ENCODE assay signal across 16 cellular contexts in genomic region chr20:61369731-61370520, GRCh38.
DNase-seq lines count a peak whose midpoint lies in the region; ATAC-seq, FAIRE-seq and TF ChIP-seq lines count a peak whose summit lies in the region.
"Had no signal": no experiment of that assay in that cellular context is flagged by ENCODE, and none has a peak within 500 bp of the region (broad histone marks: within the 10 kb centered on the region; RNA-seq: fewer than 3 reads in every experiment).

No MANE protein-coding gene starts in this region.

- intact Hi-C loops in aorta (cut with DNase I), result no loop called here

- no peaks in the 10 kb centered on the region for H3K23me2 ChIP-seq in H1 (ENCODE audit: low read depth, low read length)

- H4K91ac ChIP-seq in H1 (replicated peaks; ENCODE audit: insufficient read length, low read length), result no peak overlapping the region

- ATAC-seq in aorta (ENCODE audit: low FRiP score) (peak; percentile 23), T-cell (replicated peaks in 1 of 4) (no peak)

- peaks cover 0 to 6% (median under 1%) of the 10 kb centered on the region in 4 experiments; a peak in 1 of 7 replicates for H3K4me1 ChIP-seq in H1 (replicated peaks in 1 of 4; ENCODE audit: control insufficient read depth in 3 of 4, insufficient read depth in 4 of 4, low read length in 3 of 4)
- peaks cover 25% of the 10 kb centered on the region for H3K4me1 ChIP-seq in neural progenitor cell
- H3K4me1 ChIP-seq in aorta (ENCODE audit: control insufficient read depth in 1 of 2, insufficient read depth in 2 of 2, low read length in 2 of 2), result no peaks in the 10 kb centered on the region

- H3K36me3 Mint-ChIP-seq in neural progenitor cell, result peaks cover 15% of the 10 kb centered on the region
- H3K36me3 Mint-ChIP-seq in T-cell, result no peaks in the 10 kb centered on the region
- H3K36me3 Mint-ChIP-seq: CD4-positive, alpha-beta memory T cell had no signal

- no peak overlapping the region; the same call in 1 of the 2 replicates for H3K18ac ChIP-seq in H1 (ENCODE audit: extremely low read depth, low read length)

- H3K4me2 ChIP-seq in H1 (ENCODE audit: insufficient read depth in 1 of 2, low read depth in 2 of 2, low read length in 2 of 2) (no peak overlapping the region), neural progenitor cell (peak overlapping the region; percentile 58)

- H3K9me3 ChIP-seq in H1 (ENCODE audit: insufficient read depth in 2 of 2, low read depth in 1 of 2, low read length in 1 of 2) (peaks cover 0 to 5% of the 10 kb centered on the region in 2 experiments; a peak in 2 of 4 replicates), neural progenitor cell (ENCODE audit: low read depth) (no peaks in the 10 kb centered on the region), aorta (ENCODE audit: control insufficient read depth, low read length) (peaks cover 1% of the 10 kb centered on the region)
- H3K9me3 ChIP-seq: MG63 had no signal

- H3K36me3 ChIP-seq in H1 (ENCODE audit: control insufficient read depth in 2 of 4, insufficient read depth in 4 of 4, low read length in 3 of 4) (no peaks in the 10 kb centered on the region), neural progenitor cell (no peaks in the 10 kb centered on the region), aorta (ENCODE audit: control insufficient read depth in 1 of 2, insufficient read depth in 2 of 2, low read length in 1 of 2) (no peaks in the 10 kb centered on the region)
- H3K36me3 ChIP-seq: MG63 had no signal

- POLR2A ChIA-PET in H1 (lab: Charles Lee; ENCODE audit: partially characterized antibody), result interaction anchor here (1.5 kb wide), 1 partner anchor 67 kb away, joined by 4 read pairs; no protein-coding TSS in a partner anchor
- POLR2A ChIA-PET in T-cell (lab: Charles Lee), result no interaction called here

- H3K4ac ChIP-seq in H1 (replicated peaks; ENCODE audit: insufficient read length, low read depth, low read length), result peak overlapping the region; percentile 14

- no peaks in the 10 kb centered on the region for H3K79me1 ChIP-seq in H1 (ENCODE audit: low read depth, low read length)

- CTCF ChIA-PET in H1 (lab: Charles Lee; ENCODE audit: partially characterized antibody) (interaction anchor here (1.4 to 1.6 kb wide), 2 partner anchors 22 to 107 kb away, joined by 5 to 7 read pairs; no protein-coding TSS in a partner anchor), T-cell (lab: Charles Lee) (no interaction called here)

- TF ChIP-seq POLR2A in H1 (IDR thresholded peaks at IDR 0.05; ENCODE audit: control extremely low read depth in 1 of 2, low read depth in 2 of 2, low read length in 2 of 2), result no peak

- H3K4me1 Mint-ChIP-seq in neural progenitor cell, result peaks cover 33% of the 10 kb centered on the region
- H3K4me1 Mint-ChIP-seq in T-cell, result no peaks in the 10 kb centered on the region
- H3K4me1 Mint-ChIP-seq: CD4-positive, alpha-beta memory T cell had no signal

- 89% methylated on average over 13 of the region's 13 CpGs; no CpG with 5 or more reads in 1 of the 2 experiments for WGBS in H1 (ENCODE audit: extremely low coverage in 1 of 2, insufficient coverage in 1 of 2, insufficient read length in 1 of 2, insufficient replicate concordance in 2 of 2, low coverage in 1 of 2, low lambda C conversion rate in 2 of 2, missing lambda C conversion rate in 1 of 2), 2 experiments
- WGBS in aorta, 2 donors, result 63 to 70% methylated on average over 13 of the region's 13 CpGs

- TF ChIP-seq EP300 in H1 (IDR thresholded peaks at IDR 0.05; ENCODE audit: borderline replicate concordance in 1 of 2, low read depth in 2 of 2, low read length in 2 of 2), result no peak

- peak; percentile 53 for DNase-seq in activated effector memory CD4-positive, alpha-beta T cell treated with anti-CD3 and anti-CD28 coated beads, Interleukin-2, amount 50 U/mL, for 16 hours
- DNase-seq in activated effector memory CD4-positive, alpha-beta T cell treated with Interleukin-2 at 50 U/mL for 16 hours, result no peak
- DNase-seq in H1 (ENCODE audit: low read depth in 1 of 2, low spot score in 2 of 2) (no peak), neural progenitor cell (ENCODE audit: low spot score) (no peak), aorta (peak in 1 of 2 donors; percentile 60), NCI-H2081 treated with DMSO at 0.1 percent for 48 hours (lab: John Stamatoyannopoulos, UW) (no peak), T-cell (no peak)
- no peak for DNase-seq in stimulated activated CD4-positive, alpha-beta T cell treated with anti-CD3 and anti-CD28 coated beads, Interleukin-12 subunit alpha, Interleukin-12 subunit beta, amount 100 ng/mL, for 4 hours
- DNase-seq: 8988T; Calu3; CD4-positive, alpha-beta memory T cell; DMS53; Karpas-422; MG63; NCI-H1092; NCI-H1694 had no signal

- H3K9ac ChIP-seq in H1 (replicated peaks in 1 of 4; ENCODE audit: extremely low read depth in 1 of 4, low read depth in 3 of 4, low read length in 3 of 4) (no peak overlapping the region), neural progenitor cell (no peak overlapping the region)

- H3K27me3 Mint-ChIP-seq in neural progenitor cell (ENCODE audit: insufficient read depth, low read depth) (peaks cover 4% of the 10 kb centered on the region), T-cell (no peaks in the 10 kb centered on the region)
- H3K27me3 Mint-ChIP-seq: CD4-positive, alpha-beta memory T cell had no signal

- H3K23ac ChIP-seq in H1 (ENCODE audit: insufficient read length), result no peak overlapping the region

- 0 out of 4 replicates have a peak, but pooled peaks have one; percentile 2 to 6 for TF ChIP-seq RAD21 in H1 (IDR thresholded peaks at IDR 0.05 in 1 of 2, conservative IDR thresholded peaks at IDR 0.05 in 1 of 2; ENCODE audit: low read depth in 2 of 2, low read length in 2 of 2)

- H2BK15ac ChIP-seq in H1 (ENCODE audit: low read length), result no peak overlapping the region

- H3K79me2 ChIP-seq in H1 (ENCODE audit: control insufficient read depth in 1 of 2, insufficient read depth in 2 of 2, low read length in 2 of 2) (no peaks in the 10 kb centered on the region), neural progenitor cell (ENCODE audit: low read depth) (no peaks in the 10 kb centered on the region)

- H3K4me3 Mint-ChIP-seq in neural progenitor cell (peak overlapping the region; percentile 78), T-cell (no peak overlapping the region)
- H3K4me3 Mint-ChIP-seq: CD4-positive, alpha-beta memory T cell had no signal

- no peaks in the 10 kb centered on the region for H4K20me1 ChIP-seq in H1 (replicated peaks in 1 of 2; ENCODE audit: control insufficient read depth in 1 of 2, insufficient read depth in 2 of 2, low read length in 2 of 2)
- no peaks in the 10 kb centered on the region for H4K20me1 ChIP-seq in neural progenitor cell (ENCODE audit: low read depth)

- H3K27ac Mint-ChIP-seq in neural progenitor cell (peak overlapping the region; percentile 95), T-cell (no peak overlapping the region)
- H3K27ac Mint-ChIP-seq: CD4-positive, alpha-beta memory T cell had no signal

- H3K56ac ChIP-seq in H1 (replicated peaks; ENCODE audit: insufficient read length, low read depth, low read length), result no peak overlapping the region

- H2AK5ac ChIP-seq in H1 (ENCODE audit: low read depth, low read length), result no peak overlapping the region

- TF ChIP-seq CTCF in H1 (IDR thresholded peaks at IDR 0.05; ENCODE audit: control extremely low read depth in 1 of 3, insufficient read depth in 1 of 3, low read depth in 1 of 3, low read length in 3 of 3) (peak in 2 of 3 experiments; percentile 3 to 5; a peak in 2 of 4 replicates), neural progenitor cell (IDR thresholded peaks at IDR 0.05) (peak; percentile 14)

- no peak overlapping the region for H3K14ac ChIP-seq in H1 (ENCODE audit: insufficient read length)

- H3K27ac ChIP-seq in H1 (ENCODE audit: low read depth, low read length) (no peak overlapping the region), neural progenitor cell (no peak overlapping the region), aorta (ENCODE audit: low read depth in 1 of 2, low read length in 2 of 2) (no peak overlapping the region)

- peak overlapping the region; percentile 14 for H4K8ac ChIP-seq in H1 (ENCODE audit: extremely low read depth, insufficient read depth, low read length)

- H2BK20ac ChIP-seq in H1 (ENCODE audit: low read length), result no peak overlapping the region

- H3F3A ChIP-seq in neural progenitor cell (ENCODE audit: low read depth), result peaks cover 3% of the 10 kb centered on the region

- FAIRE-seq in H1 (lab: Jason Lieb, UNC), result no peak

- no peak overlapping the region for H2AFZ ChIP-seq in H1 (ENCODE audit: low read length)
- no peak overlapping the region for H2AFZ ChIP-seq in neural progenitor cell (replicated peaks)

- no peak overlapping the region for H2BK120ac ChIP-seq in H1 (replicated peaks; ENCODE audit: low read depth, low read length)

- H3K9me3 Mint-ChIP-seq in neural progenitor cell, result peaks cover 12% of the 10 kb centered on the region
- H3K9me3 Mint-ChIP-seq in T-cell, result peaks cover 2 to 5% (median 3%) of the 10 kb centered on the region in 3 donors

- H3K27me3 ChIP-seq in H1 (replicated peaks in 1 of 4; ENCODE audit: control insufficient read depth in 3 of 4, extremely low read depth in 1 of 4, insufficient read depth in 3 of 4, low read length in 3 of 4), result peaks cover 0 to 8% (median 1%) of the 10 kb centered on the region in 4 experiments; a peak in 3 of 7 replicates
- no peaks in the 10 kb centered on the region for H3K27me3 ChIP-seq in neural progenitor cell
- H3K27me3 ChIP-seq in aorta (ENCODE audit: control insufficient read depth in 1 of 2, insufficient read depth in 2 of 2, low read length in 1 of 2), result no peaks in the 10 kb centered on the region

- H3K4me3 ChIP-seq in H1 (ENCODE audit: extremely low read depth in 1 of 4, insufficient read depth in 2 of 4, low read depth in 3 of 4, low read length in 4 of 4) (no peak overlapping the region), neural progenitor cell (no peak overlapping the region), aorta (ENCODE audit: low read length in 2 of 2) (no peak overlapping the region)
- H3K4me3 ChIP-seq: MG63 had no signal

- H2BK12ac ChIP-seq in H1 (ENCODE audit: low read depth, low read length), result no peak overlapping the region

- H2BK5ac ChIP-seq in H1 (ENCODE audit: low read depth, low read length), result no peak overlapping the region

- H4K5ac ChIP-seq in H1 (ENCODE audit: insufficient read length, low read depth, low read length), result no peak overlapping the region

TF ChIP-seq in H1, 55 proteins besides CTCF, POLR2A, EP300 and RAD21 (continues in another document):
- TF ChIP-seq BCL11A (IDR thresholded peaks at IDR 0.05; ENCODE audit: low read depth in 2 of 2, low read length in 2 of 2) (no peak), CHD1 (IDR thresholded peaks at IDR 0.05; ENCODE audit: low read depth, low read length) (no peak), CHD2 (IDR thresholded peaks at IDR 0.05; ENCODE audit: low read length) (no peak), SRF (IDR thresholded peaks at IDR 0.05; ENCODE audit: low read depth, low read length) (no peak), TCF12 (IDR thresholded peaks at IDR 0.05; ENCODE audit: low read depth, low read length) (no peak), ZNF274 (IDR thresholded peaks at IDR 0.05; ENCODE audit: borderline replicate concordance, extremely low read depth, low read length) (no peak), POU5F1 (IDR thresholded peaks at IDR 0.05; ENCODE audit: low read depth, low read length) (no peak), SUZ12 (IDR thresholded peaks at IDR 0.05; ENCODE audit: low read length) (no peak)
